1 cellular context compared by ENCODE assay signal in genomic region chr14:65566820-65567522, GRCh38.
TF ChIP-seq lines count a peak whose summit lies in the region.

No MANE protein-coding gene starts in this region.

TF ChIP-seq in WTC11, 78 proteins besides CTCF, POLR2A, EP300 and RAD21 (continued from another document):
- TF ChIP-seq ZNF512 (CRISPR knock-in tag; IDR thresholded peaks at IDR 0.05; ENCODE audit: borderline replicate concordance) (no peak), ZNF396 (CRISPR knock-in tag; IDR thresholded peaks at IDR 0.05; ENCODE audit: borderline replicate concordance) (no peak), STAT6 (CRISPR knock-in tag; conservative IDR thresholded peaks at IDR 0.05; ENCODE audit: low read depth) (no peak), NFYB (CRISPR knock-in tag; conservative IDR thresholded peaks at IDR 0.05; ENCODE audit: low read depth) (no peak), ATF6 (CRISPR knock-in tag; IDR thresholded peaks at IDR 0.05) (no peak), ZNF121 (CRISPR knock-in tag; IDR thresholded peaks at IDR 0.05) (no peak), ZSCAN18 (CRISPR knock-in tag; IDR thresholded peaks at IDR 0.05) (no peak), FOXP1 (CRISPR knock-in tag; IDR thresholded peaks at IDR 0.05; ENCODE audit: borderline replicate concordance) (no peak)
